ENCODE assay signal across 1 cellular context in the genomic region with DNA sequence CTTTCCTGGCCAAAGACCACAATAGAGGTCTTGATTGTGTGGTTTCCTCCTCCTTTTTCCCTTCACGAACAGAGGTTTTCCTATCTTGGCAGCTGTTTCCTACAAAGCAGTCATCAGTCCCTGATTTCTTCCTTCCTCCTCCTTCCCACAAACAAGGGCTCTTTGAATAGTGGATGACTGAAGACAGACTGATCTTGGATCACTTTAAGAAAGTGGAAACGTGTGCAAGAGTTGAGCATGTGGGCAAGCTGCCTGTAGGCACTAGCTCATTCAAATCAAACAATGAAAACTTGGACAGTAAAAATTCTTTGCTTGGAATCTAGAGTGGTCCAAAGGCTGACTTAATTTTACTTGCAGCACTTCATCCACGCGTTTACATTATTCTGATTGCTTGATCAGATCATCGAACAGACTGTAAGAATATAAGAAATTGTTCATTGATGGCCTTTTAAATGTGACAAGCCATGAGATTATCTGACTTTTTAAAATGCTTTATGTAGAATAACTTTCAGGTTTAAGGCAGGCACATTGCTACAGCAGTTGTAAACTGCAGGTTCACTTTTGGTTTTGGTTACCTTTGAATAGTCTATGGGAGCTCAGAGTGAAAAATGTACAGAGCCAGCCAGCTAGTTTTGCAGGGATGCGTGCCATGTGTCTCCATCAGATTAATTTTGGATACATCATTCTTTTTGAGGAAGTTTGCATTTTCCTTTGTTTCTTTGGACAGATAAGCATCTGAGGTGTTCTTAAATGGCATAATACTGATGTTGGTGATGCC.
TF ChIP-seq lines count a peak whose summit lies in the region.

No MANE protein-coding gene starts in this region.

TF ChIP-seq in HepG2, 621 proteins besides CTCF, POLR2A, EP300 and RAD21:
- TF ChIP-seq KAT8 (CRISPR knock-in tag; IDR thresholded peaks at IDR 0.05) = no peak
- TF ChIP-seq, protein P1, sequence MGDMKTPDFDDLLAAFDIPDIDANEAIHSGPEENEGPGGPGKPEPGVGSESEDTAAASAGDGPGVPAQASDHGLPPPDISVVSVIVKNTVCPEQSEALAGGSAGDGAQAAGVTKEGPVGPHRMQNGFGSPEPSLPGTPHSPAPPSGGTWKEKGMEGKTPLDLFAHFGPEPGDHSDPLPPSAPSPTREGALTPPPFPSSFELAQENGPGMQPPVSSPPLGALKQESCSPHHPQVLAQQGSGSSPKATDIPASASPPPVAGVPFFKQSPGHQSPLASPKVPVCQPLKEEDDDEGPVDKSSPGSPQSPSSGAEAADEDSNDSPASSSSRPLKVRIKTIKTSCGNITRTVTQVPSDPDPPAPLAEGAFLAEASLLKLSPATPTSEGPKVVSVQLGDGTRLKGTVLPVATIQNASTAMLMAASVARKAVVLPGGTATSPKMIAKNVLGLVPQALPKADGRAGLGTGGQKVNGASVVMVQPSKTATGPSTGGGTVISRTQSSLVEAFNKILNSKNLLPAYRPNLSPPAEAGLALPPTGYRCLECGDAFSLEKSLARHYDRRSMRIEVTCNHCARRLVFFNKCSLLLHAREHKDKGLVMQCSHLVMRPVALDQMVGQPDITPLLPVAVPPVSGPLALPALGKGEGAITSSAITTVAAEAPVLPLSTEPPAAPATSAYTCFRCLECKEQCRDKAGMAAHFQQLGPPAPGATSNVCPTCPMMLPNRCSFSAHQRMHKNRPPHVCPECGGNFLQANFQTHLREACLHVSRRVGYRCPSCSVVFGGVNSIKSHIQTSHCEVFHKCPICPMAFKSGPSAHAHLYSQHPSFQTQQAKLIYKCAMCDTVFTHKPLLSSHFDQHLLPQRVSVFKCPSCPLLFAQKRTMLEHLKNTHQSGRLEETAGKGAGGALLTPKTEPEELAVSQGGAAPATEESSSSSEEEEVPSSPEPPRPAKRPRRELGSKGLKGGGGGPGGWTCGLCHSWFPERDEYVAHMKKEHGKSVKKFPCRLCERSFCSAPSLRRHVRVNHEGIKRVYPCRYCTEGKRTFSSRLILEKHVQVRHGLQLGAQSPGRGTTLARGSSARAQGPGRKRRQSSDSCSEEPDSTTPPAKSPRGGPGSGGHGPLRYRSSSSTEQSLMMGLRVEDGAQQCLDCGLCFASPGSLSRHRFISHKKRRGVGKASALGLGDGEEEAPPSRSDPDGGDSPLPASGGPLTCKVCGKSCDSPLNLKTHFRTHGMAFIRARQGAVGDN (CRISPR knock-in tag; IDR thresholded peaks at IDR 0.05) = no peak
- TF ChIP-seq, protein P2, sequence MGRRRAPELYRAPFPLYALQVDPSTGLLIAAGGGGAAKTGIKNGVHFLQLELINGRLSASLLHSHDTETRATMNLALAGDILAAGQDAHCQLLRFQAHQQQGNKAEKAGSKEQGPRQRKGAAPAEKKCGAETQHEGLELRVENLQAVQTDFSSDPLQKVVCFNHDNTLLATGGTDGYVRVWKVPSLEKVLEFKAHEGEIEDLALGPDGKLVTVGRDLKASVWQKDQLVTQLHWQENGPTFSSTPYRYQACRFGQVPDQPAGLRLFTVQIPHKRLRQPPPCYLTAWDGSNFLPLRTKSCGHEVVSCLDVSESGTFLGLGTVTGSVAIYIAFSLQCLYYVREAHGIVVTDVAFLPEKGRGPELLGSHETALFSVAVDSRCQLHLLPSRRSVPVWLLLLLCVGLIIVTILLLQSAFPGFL (CRISPR knock-in tag; IDR thresholded peaks at IDR 0.05) = no peak
- TF ChIP-seq, protein P3, sequence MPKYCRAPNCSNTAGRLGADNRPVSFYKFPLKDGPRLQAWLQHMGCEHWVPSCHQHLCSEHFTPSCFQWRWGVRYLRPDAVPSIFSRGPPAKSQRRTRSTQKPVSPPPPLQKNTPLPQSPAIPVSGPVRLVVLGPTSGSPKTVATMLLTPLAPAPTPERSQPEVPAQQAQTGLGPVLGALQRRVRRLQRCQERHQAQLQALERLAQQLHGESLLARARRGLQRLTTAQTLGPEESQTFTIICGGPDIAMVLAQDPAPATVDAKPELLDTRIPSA (CRISPR knock-in tag; IDR thresholded peaks at IDR 0.05; ENCODE audit: borderline replicate concordance) = no peak
- TF ChIP-seq ZBTB20 (CRISPR knock-in tag; IDR thresholded peaks at IDR 0.05; ENCODE audit: borderline replicate concordance, low read depth) = no peak
- TF ChIP-seq, protein P4, sequence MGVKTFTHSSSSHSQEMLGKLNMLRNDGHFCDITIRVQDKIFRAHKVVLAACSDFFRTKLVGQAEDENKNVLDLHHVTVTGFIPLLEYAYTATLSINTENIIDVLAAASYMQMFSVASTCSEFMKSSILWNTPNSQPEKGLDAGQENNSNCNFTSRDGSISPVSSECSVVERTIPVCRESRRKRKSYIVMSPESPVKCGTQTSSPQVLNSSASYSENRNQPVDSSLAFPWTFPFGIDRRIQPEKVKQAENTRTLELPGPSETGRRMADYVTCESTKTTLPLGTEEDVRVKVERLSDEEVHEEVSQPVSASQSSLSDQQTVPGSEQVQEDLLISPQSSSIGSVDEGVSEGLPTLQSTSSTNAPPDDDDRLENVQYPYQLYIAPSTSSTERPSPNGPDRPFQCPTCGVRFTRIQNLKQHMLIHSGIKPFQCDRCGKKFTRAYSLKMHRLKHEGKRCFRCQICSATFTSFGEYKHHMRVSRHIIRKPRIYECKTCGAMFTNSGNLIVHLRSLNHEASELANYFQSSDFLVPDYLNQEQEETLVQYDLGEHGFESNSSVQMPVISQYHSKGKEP (CRISPR knock-in tag; IDR thresholded peaks at IDR 0.05) = no peak
- TF ChIP-seq POLR2G (IDR thresholded peaks at IDR 0.05; ENCODE audit: low read depth, low read length) = no peak
- TF ChIP-seq FOXJ3 (CRISPR knock-in tag; IDR thresholded peaks at IDR 0.05; ENCODE audit: borderline replicate concordance) = no peak
- TF ChIP-seq, protein P5, sequence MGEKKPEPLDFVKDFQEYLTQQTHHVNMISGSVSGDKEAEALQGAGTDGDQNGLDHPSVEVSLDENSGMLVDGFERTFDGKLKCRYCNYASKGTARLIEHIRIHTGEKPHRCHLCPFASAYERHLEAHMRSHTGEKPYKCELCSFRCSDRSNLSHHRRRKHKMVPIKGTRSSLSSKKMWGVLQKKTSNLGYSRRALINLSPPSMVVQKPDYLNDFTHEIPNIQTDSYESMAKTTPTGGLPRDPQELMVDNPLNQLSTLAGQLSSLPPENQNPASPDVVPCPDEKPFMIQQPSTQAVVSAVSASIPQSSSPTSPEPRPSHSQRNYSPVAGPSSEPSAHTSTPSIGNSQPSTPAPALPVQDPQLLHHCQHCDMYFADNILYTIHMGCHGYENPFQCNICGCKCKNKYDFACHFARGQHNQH (CRISPR knock-in tag; IDR thresholded peaks at IDR 0.05) = no peak
- TF ChIP-seq ZFAT (CRISPR knock-in tag; conservative IDR thresholded peaks at IDR 0.05) = no peak
- no peak for TF ChIP-seq FOXP1 (IDR thresholded peaks at IDR 0.05)
- TF ChIP-seq FOXP1 (CRISPR knock-in tag; IDR thresholded peaks at IDR 0.05) = no peak
- TF ChIP-seq, protein P6, sequence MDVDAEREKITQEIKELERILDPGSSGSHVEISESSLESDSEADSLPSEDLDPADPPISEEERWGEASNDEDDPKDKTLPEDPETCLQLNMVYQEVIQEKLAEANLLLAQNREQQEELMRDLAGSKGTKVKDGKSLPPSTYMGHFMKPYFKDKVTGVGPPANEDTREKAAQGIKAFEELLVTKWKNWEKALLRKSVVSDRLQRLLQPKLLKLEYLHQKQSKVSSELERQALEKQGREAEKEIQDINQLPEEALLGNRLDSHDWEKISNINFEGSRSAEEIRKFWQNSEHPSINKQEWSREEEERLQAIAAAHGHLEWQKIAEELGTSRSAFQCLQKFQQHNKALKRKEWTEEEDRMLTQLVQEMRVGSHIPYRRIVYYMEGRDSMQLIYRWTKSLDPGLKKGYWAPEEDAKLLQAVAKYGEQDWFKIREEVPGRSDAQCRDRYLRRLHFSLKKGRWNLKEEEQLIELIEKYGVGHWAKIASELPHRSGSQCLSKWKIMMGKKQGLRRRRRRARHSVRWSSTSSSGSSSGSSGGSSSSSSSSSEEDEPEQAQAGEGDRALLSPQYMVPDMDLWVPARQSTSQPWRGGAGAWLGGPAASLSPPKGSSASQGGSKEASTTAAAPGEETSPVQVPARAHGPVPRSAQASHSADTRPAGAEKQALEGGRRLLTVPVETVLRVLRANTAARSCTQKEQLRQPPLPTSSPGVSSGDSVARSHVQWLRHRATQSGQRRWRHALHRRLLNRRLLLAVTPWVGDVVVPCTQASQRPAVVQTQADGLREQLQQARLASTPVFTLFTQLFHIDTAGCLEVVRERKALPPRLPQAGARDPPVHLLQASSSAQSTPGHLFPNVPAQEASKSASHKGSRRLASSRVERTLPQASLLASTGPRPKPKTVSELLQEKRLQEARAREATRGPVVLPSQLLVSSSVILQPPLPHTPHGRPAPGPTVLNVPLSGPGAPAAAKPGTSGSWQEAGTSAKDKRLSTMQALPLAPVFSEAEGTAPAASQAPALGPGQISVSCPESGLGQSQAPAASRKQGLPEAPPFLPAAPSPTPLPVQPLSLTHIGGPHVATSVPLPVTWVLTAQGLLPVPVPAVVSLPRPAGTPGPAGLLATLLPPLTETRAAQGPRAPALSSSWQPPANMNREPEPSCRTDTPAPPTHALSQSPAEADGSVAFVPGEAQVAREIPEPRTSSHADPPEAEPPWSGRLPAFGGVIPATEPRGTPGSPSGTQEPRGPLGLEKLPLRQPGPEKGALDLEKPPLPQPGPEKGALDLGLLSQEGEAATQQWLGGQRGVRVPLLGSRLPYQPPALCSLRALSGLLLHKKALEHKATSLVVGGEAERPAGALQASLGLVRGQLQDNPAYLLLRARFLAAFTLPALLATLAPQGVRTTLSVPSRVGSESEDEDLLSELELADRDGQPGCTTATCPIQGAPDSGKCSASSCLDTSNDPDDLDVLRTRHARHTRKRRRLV (CRISPR knock-in tag; IDR thresholded peaks at IDR 0.05) = no peak
- TF ChIP-seq ZNF549 (CRISPR knock-in tag; IDR thresholded peaks at IDR 0.05) = no peak
- TF ChIP-seq, protein P7, sequence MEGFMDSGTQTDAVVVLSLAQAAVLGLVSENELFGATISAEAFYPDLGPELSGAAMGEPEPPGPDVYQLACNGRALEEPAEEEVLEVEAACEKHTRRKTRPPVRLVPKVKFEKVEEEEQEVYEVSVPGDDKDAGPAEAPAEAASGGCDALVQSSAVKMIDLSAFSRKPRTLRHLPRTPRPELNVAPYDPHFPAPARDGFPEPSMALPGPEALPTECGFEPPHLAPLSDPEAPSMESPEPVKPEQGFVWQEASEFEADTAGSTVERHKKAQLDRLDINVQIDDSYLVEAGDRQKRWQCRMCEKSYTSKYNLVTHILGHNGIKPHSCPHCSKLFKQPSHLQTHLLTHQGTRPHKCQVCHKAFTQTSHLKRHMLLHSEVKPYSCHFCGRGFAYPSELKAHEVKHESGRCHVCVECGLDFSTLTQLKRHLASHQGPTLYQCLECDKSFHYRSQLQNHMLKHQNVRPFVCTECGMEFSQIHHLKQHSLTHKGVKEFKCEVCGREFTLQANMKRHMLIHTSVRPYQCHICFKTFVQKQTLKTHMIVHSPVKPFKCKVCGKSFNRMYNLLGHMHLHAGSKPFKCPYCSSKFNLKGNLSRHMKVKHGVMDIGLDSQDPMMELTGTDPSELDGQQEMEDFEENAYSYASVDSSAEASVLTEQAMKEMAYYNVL (CRISPR knock-in tag; IDR thresholded peaks at IDR 0.05; ENCODE audit: borderline replicate concordance) = no peak
- TF ChIP-seq HNRNPK (IDR thresholded peaks at IDR 0.05; ENCODE audit: low read depth, low read length, poor library complexity, severe bottlenecking) = no peak
- TF ChIP-seq GATA4 (IDR thresholded peaks at IDR 0.05; ENCODE audit: borderline replicate concordance, low read depth) = no peak
